1 cellular context compared by ENCODE assay signal in genomic region chr6:149176971-149177667, GRCh38.
TF ChIP-seq lines count a peak whose summit lies in the region.

No MANE protein-coding gene starts in this region.

TF ChIP-seq in HepG2, 621 proteins besides CTCF, POLR2A, EP300 and RAD21 (continued from another document and continues in another):
- no peak for TF ChIP-seq ZNF784 (CRISPR knock-in tag; IDR thresholded peaks at IDR 0.05; ENCODE audit: borderline replicate concordance)
- 0 out of 2 replicates have a peak, but pooled peaks have one; percentile 61 for TF ChIP-seq ZNF430 (CRISPR knock-in tag; IDR thresholded peaks at IDR 0.05)
- no peak for TF ChIP-seq GABPA (IDR thresholded peaks at IDR 0.05; ENCODE audit: low read depth, low read length)
- TF ChIP-seq GABPA (CRISPR knock-in tag; IDR thresholded peaks at IDR 0.05; ENCODE audit: low read depth) = no peak
- TF ChIP-seq, protein P1, sequence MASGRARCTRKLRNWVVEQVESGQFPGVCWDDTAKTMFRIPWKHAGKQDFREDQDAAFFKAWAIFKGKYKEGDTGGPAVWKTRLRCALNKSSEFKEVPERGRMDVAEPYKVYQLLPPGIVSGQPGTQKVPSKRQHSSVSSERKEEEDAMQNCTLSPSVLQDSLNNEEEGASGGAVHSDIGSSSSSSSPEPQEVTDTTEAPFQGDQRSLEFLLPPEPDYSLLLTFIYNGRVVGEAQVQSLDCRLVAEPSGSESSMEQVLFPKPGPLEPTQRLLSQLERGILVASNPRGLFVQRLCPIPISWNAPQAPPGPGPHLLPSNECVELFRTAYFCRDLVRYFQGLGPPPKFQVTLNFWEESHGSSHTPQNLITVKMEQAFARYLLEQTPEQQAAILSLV (CRISPR knock-in tag; IDR thresholded peaks at IDR 0.05; ENCODE audit: borderline replicate concordance) = no peak
- TF ChIP-seq BCL3 (CRISPR knock-in tag; IDR thresholded peaks at IDR 0.05) = no peak
- peak; percentile 65 for TF ChIP-seq HNF4A (CRISPR knock-in tag; IDR thresholded peaks at IDR 0.05)
- no peak for TF ChIP-seq TBP (CRISPR knock-in tag; IDR thresholded peaks at IDR 0.05)
- TF ChIP-seq, protein P2, sequence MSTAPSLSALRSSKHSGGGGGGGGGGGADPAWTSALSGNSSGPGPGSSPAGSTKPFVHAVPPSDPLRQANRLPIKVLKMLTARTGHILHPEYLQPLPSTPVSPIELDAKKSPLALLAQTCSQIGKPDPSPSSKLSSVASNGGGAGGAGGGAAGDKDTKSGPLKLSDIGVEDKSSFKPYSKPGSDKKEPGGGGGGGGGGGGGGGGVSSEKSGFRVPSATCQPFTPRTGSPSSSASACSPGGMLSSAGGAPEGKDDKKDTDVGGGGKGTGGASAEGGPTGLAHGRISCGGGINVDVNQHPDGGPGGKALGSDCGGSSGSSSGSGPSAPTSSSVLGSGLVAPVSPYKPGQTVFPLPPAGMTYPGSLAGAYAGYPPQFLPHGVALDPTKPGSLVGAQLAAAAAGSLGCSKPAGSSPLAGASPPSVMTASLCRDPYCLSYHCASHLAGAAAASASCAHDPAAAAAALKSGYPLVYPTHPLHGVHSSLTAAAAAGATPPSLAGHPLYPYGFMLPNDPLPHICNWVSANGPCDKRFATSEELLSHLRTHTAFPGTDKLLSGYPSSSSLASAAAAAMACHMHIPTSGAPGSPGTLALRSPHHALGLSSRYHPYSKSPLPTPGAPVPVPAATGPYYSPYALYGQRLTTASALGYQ (CRISPR knock-in tag; IDR thresholded peaks at IDR 0.05) = peak; percentile 99
- TF ChIP-seq BORCS8-MEF2B (CRISPR knock-in tag; IDR thresholded peaks at IDR 0.05) = peak; percentile 21; the same call in 1 of the 2 replicates
- TF ChIP-seq RARA (CRISPR knock-in tag; IDR thresholded peaks at IDR 0.05) = peak; percentile 86
- peak; percentile 55; the same call in 1 of the 2 replicates for TF ChIP-seq HOMEZ (CRISPR knock-in tag; IDR thresholded peaks at IDR 0.05; ENCODE audit: low read depth)
- TF ChIP-seq ZNF510 (CRISPR knock-in tag; IDR thresholded peaks at IDR 0.05; ENCODE audit: low read depth) = no peak
- no peak for TF ChIP-seq ZFP36L1 (CRISPR knock-in tag; IDR thresholded peaks at IDR 0.05)
- no peak for TF ChIP-seq RFX3 (CRISPR knock-in tag; IDR thresholded peaks at IDR 0.05)
- no peak for TF ChIP-seq HINFP (CRISPR knock-in tag; IDR thresholded peaks at IDR 0.05; ENCODE audit: low read depth)
- TF ChIP-seq E2F5 (CRISPR knock-in tag; conservative IDR thresholded peaks at IDR 0.05) = no peak
- TF ChIP-seq ZNF264 (CRISPR knock-in tag; IDR thresholded peaks at IDR 0.05) = peak; percentile 38; the same call in 1 of the 2 replicates
- TF ChIP-seq ZNF260 (CRISPR knock-in tag; IDR thresholded peaks at IDR 0.05; ENCODE audit: borderline replicate concordance, low read depth) = no peak
- no peak for TF ChIP-seq ZNF766 (CRISPR knock-in tag; IDR thresholded peaks at IDR 0.05; ENCODE audit: borderline replicate concordance)
- no peak for TF ChIP-seq BHLHE40 (IDR thresholded peaks at IDR 0.05; ENCODE audit: low read length)
- no peak for TF ChIP-seq HNRNPLL (IDR thresholded peaks at IDR 0.05; ENCODE audit: low read depth, low read length, poor library complexity, severe bottlenecking)
- no peak for TF ChIP-seq MLLT10 (CRISPR knock-in tag; IDR thresholded peaks at IDR 0.05)
- no peak for TF ChIP-seq SP2 (CRISPR knock-in tag; IDR thresholded peaks at IDR 0.05)
- TF ChIP-seq ZSCAN22 (CRISPR knock-in tag; IDR thresholded peaks at IDR 0.05) = no peak
- TF ChIP-seq JUNB (CRISPR knock-in tag; IDR thresholded peaks at IDR 0.05; ENCODE audit: borderline replicate concordance) = peak; percentile 84
- TF ChIP-seq NCOA5 (CRISPR knock-in tag; IDR thresholded peaks at IDR 0.05) = no peak
- no peak for TF ChIP-seq NCOR1 (IDR thresholded peaks at IDR 0.05; ENCODE audit: borderline replicate concordance, low read length)
- peak; percentile 55; the same call in 1 of the 2 replicates for TF ChIP-seq KLF6 (CRISPR knock-in tag; IDR thresholded peaks at IDR 0.05)
- TF ChIP-seq RFXAP (CRISPR knock-in tag; IDR thresholded peaks at IDR 0.05; ENCODE audit: borderline replicate concordance) = no peak
- peak; percentile 35; the same call in 1 of the 2 replicates for TF ChIP-seq POGZ (CRISPR knock-in tag; IDR thresholded peaks at IDR 0.05)
- no peak for TF ChIP-seq ZNF737 (CRISPR knock-in tag; IDR thresholded peaks at IDR 0.05; ENCODE audit: borderline replicate concordance)
- TF ChIP-seq CC2D1A (CRISPR knock-in tag; IDR thresholded peaks at IDR 0.05) = no peak
- peak; percentile 28; the same call in 1 of the 2 replicates for TF ChIP-seq POGK (CRISPR knock-in tag; conservative IDR thresholded peaks at IDR 0.05)
- TF ChIP-seq ZNF772 (CRISPR knock-in tag; IDR thresholded peaks at IDR 0.05) = no peak
- no peak; the same call in 1 of the 2 replicates for TF ChIP-seq RNF2 (conservative IDR thresholded peaks at IDR 0.05; ENCODE audit: low read depth)
- peak; percentile 73 for TF ChIP-seq FOSL2 (CRISPR knock-in tag; IDR thresholded peaks at IDR 0.05)
- TF ChIP-seq CAMTA2 (CRISPR knock-in tag; IDR thresholded peaks at IDR 0.05; ENCODE audit: borderline replicate concordance) = no peak
- no peak for TF ChIP-seq ZBTB40 (IDR thresholded peaks at IDR 0.05)
- no peak for TF ChIP-seq ZBTB40 (CRISPR knock-in tag; IDR thresholded peaks at IDR 0.05)
- no peak for TF ChIP-seq TP53 (CRISPR knock-in tag; conservative IDR thresholded peaks at IDR 0.05)
- no peak for TF ChIP-seq DMAP1 (CRISPR knock-in tag; IDR thresholded peaks at IDR 0.05)
- TF ChIP-seq AGO1 (IDR thresholded peaks at IDR 0.05; ENCODE audit: low read depth, low read length, poor library complexity, severe bottlenecking) = no peak
- TF ChIP-seq ZNF232 (CRISPR knock-in tag; IDR thresholded peaks at IDR 0.05; ENCODE audit: borderline replicate concordance) = peak; percentile 99
- no peak for TF ChIP-seq RFX5 (IDR thresholded peaks at IDR 0.05; ENCODE audit: low read depth, low read length)
- peak; percentile 48 for TF ChIP-seq HNF4G (IDR thresholded peaks at IDR 0.05; ENCODE audit: borderline replicate concordance, low read depth, low read length)
- no peak for TF ChIP-seq HNF4G (CRISPR knock-in tag; IDR thresholded peaks at IDR 0.05; ENCODE audit: borderline replicate concordance, low read depth)
